ENCODE assay signal across 17 cellular contexts in the genomic region with DNA sequence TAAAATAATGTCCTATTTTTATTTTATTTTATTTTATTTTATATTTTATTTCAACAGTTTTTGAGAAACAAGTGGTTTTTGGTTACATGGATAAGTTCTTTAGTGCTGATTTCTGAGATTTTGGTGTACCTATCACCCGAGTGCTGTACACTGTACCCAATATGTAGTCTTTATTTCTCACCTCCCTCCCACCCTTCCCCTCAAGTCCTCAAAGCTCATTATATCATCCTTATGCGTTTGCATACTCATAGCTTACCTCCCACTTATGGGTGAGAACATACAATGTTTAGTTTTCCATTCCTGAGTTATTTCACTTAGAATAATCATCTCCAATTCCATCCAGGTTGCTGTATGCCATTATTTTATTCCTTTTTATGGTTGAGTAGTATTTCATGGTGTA.
DNase-seq lines count a peak whose midpoint lies in the region; ATAC-seq and TF ChIP-seq lines count a peak whose summit lies in the region.
"Had no signal": no experiment of that assay in that cellular context is flagged by ENCODE, and none has a peak within 500 bp of the region (broad histone marks: within the 10 kb centered on the region; RNA-seq: fewer than 3 reads in every experiment).

No MANE protein-coding gene starts in this region.

- H3K4me1 ChIP-seq in lower lobe of right lung: peaks cover 4% of the 10 kb centered on the region

- peaks cover 17% of the 10 kb centered on the region for H3K4me1 Mint-ChIP-seq in activated T-cell treated with anti-CD3 and anti-CD28 coated beads, Interleukin-2, amount 50 U/mL, for 4 hours (ENCODE audit: low read depth)
- peaks cover 17% of the 10 kb centered on the region for H3K4me1 Mint-ChIP-seq in activated T-cell treated with anti-CD3 and anti-CD28 coated beads, Interleukin-2, amount 50 U/mL, for 72 hours (ENCODE audit: low read depth)
- H3K4me1 Mint-ChIP-seq in activated T-helper 17 cell treated with anti-CD3 and anti-CD28 coated beads, Interleukin-2, amount 50 U/mL, for 72 hours: peaks cover 18% of the 10 kb centered on the region

- CTCF ChIA-PET in GM10248 (lab: Yijun Ruan, JAX): interaction anchor here (1.3 kb wide), 1 partner anchor 65 kb away, joined by 3 read pairs; no protein-coding TSS in a partner anchor

- H3K36me3 Mint-ChIP-seq in activated T-cell treated with anti-CD3 and anti-CD28 coated beads, Interleukin-2, amount 50 U/mL, for 4 hours (ENCODE audit: insufficient read depth): no peaks in the 10 kb centered on the region
- H3K36me3 Mint-ChIP-seq in activated T-cell treated with anti-CD3 and anti-CD28 coated beads, Interleukin-2, amount 50 U/mL, for 72 hours (ENCODE audit: insufficient read depth in 2 of 2): no peaks in the 10 kb centered on the region
- H3K36me3 Mint-ChIP-seq in activated T-helper 17 cell treated with anti-CD3 and anti-CD28 coated beads, Interleukin-2, amount 50 U/mL, for 72 hours (ENCODE audit: low read depth): peaks cover 6% of the 10 kb centered on the region
- H3K36me3 Mint-ChIP-seq: CD8-positive, alpha-beta T cell had no signal

- POLR2A ChIA-PET in GM10248 (lab: Yijun Ruan, JAX): no interaction called here

- peak; percentile 34 to 76 for ATAC-seq in activated T-cell treated with anti-CD3 and anti-CD28 coated beads, Interleukin-2, amount 50 U/mL, for 4 hours
- no peak for ATAC-seq in activated T-cell treated with anti-CD3 and anti-CD28 coated beads, Interleukin-2, amount 50 U/mL, for 72 hours (replicated peaks in 1 of 2)
- ATAC-seq in activated T-helper 17 cell treated with anti-CD3 and anti-CD28 coated beads, Interleukin-2, amount 50 U/mL, for 72 hours (replicated peaks): peak; percentile 63
- ATAC-seq in lower lobe of right lung: no peak
- ATAC-seq: CD8-positive, alpha-beta T cell; GM12878 had no signal

- H3K27me3 ChIP-seq in lower lobe of right lung (ENCODE audit: low read depth): no peaks in the 10 kb centered on the region
- H3K27me3 ChIP-seq: BLaER1 treated with 17β-estradiol and CSF1 and Interleukin-3, amounts not matched to agents 10 nM and 100 nM had no signal

- H3K4me3 Mint-ChIP-seq in activated T-cell treated with anti-CD3 and anti-CD28 coated beads, Interleukin-2, amount 50 U/mL, for 4 hours: no peak overlapping the region
- H3K4me3 Mint-ChIP-seq in activated T-cell treated with anti-CD3 and anti-CD28 coated beads, Interleukin-2, amount 50 U/mL, for 72 hours: no peak overlapping the region
- peak overlapping the region; percentile 59 for H3K4me3 Mint-ChIP-seq in activated T-helper 17 cell treated with anti-CD3 and anti-CD28 coated beads, Interleukin-2, amount 50 U/mL, for 72 hours
- H3K4me3 Mint-ChIP-seq: B cell; CD4-positive, alpha-beta T cell; CD8-positive, alpha-beta T cell had no signal

- no peaks in the 10 kb centered on the region for H3K27me3 Mint-ChIP-seq in activated T-cell treated with anti-CD3 and anti-CD28 coated beads, Interleukin-2, amount 50 U/mL, for 4 hours (ENCODE audit: low read depth)
- H3K27me3 Mint-ChIP-seq in activated T-cell treated with anti-CD3 and anti-CD28 coated beads, Interleukin-2, amount 50 U/mL, for 72 hours (ENCODE audit: low read depth): no peaks in the 10 kb centered on the region
- H3K27me3 Mint-ChIP-seq in activated T-helper 17 cell treated with anti-CD3 and anti-CD28 coated beads, Interleukin-2, amount 50 U/mL, for 72 hours: no peaks in the 10 kb centered on the region
- H3K27me3 Mint-ChIP-seq: B cell; CD4-positive, alpha-beta T cell had no signal

- no peak for DNase-seq in activated T-cell treated with anti-CD3 and anti-CD28 coated beads, Interleukin-2, amount 50 U/mL, for 4 hours
- DNase-seq in activated T-cell treated with anti-CD3 and anti-CD28 coated beads, Interleukin-2, amount 50 U/mL, for 72 hours: no peak
- DNase-seq in GM10248 (ENCODE audit: extremely low spot score) (no peak), lower lobe of right lung (no peak)
- DNase-seq: 8988T; AML-193; Caco-2; Calu3; CD4-positive, alpha-beta T cell; CD8-positive, alpha-beta T cell; DMS79 treated with DMSO at 0.1 percent for 48 hours; GF-D8 had no signal

- H3K9me3 Mint-ChIP-seq in activated T-cell treated with anti-CD3 and anti-CD28 coated beads, Interleukin-2, amount 50 U/mL, for 4 hours: no peaks in the 10 kb centered on the region
- peaks cover 0 to 1% of the 10 kb centered on the region in 2 donors for H3K9me3 Mint-ChIP-seq in activated T-cell treated with anti-CD3 and anti-CD28 coated beads, Interleukin-2, amount 50 U/mL, for 72 hours
- no peaks in the 10 kb centered on the region for H3K9me3 Mint-ChIP-seq in activated T-helper 17 cell treated with anti-CD3 and anti-CD28 coated beads, Interleukin-2, amount 50 U/mL, for 72 hours
- H3K9me3 Mint-ChIP-seq: CD4-positive, alpha-beta T cell; CD8-positive, alpha-beta T cell had no signal

- TF ChIP-seq CTCF in GM10248 (IDR thresholded peaks at IDR 0.05; ENCODE audit: control extremely low read depth, extremely low read depth, low read depth, missing control alignments): no peak
- no peak for TF ChIP-seq CTCF in lower lobe of right lung (IDR thresholded peaks at IDR 0.05)

- H3K27ac Mint-ChIP-seq in activated T-cell treated with anti-CD3 and anti-CD28 coated beads, Interleukin-2, amount 50 U/mL, for 72 hours: no peak overlapping the region
- no peak overlapping the region for H3K27ac Mint-ChIP-seq in activated T-helper 17 cell treated with anti-CD3 and anti-CD28 coated beads, Interleukin-2, amount 50 U/mL, for 72 hours
- H3K27ac Mint-ChIP-seq: B cell; CD4-positive, alpha-beta T cell; CD8-positive, alpha-beta T cell had no signal

- intact Hi-C loops in lower lobe of right lung (cut with DNase I): no loop called here

- no peaks in the 10 kb centered on the region for H3K36me3 ChIP-seq in lower lobe of right lung
- H3K36me3 ChIP-seq: BLaER1 treated with 17β-estradiol and CSF1 and Interleukin-3, amounts not matched to agents 10 nM and 100 nM had no signal

- no peaks in the 10 kb centered on the region for H3K9me3 ChIP-seq in lower lobe of right lung
- H3K9me3 ChIP-seq: BLaER1 treated with 17β-estradiol and CSF1 and Interleukin-3, amounts not matched to agents 10 nM and 100 nM; Caco-2 had no signal

- H3K27ac ChIP-seq in lower lobe of right lung: no peak overlapping the region
- H3K27ac ChIP-seq: C4-2B had no signal

- no peak overlapping the region for H3K4me3 ChIP-seq in lower lobe of right lung
- H3K4me3 ChIP-seq: BLaER1 treated with 17β-estradiol and CSF1 and Interleukin-3, amounts not matched to agents 10 nM and 100 nM; GM12878 had no signal

Comparison
In these comparisons a context has a peak if more than half of its experiments do, and no peak if none do; other contexts are left out.
1. ATAC-seq: peak in activated T-cell treated with anti-CD3 and anti-CD28 coated beads, Interleukin-2, amount 50 U/mL, for 4 hours (2 of 2) and activated T-helper 17 cell treated with anti-CD3 and anti-CD28 coated beads, Interleukin-2, amount 50 U/mL, for 72 hours (single experiment); none in activated T-cell treated with anti-CD3 and anti-CD28 coated beads, Interleukin-2, amount 50 U/mL, for 72 hours (0 of 2) and lower lobe of right lung (0 of 2).